18 cellular contexts compared by ENCODE assay signal in genomic region chr19:33240181-33240771, GRCh38. TPM values are rescaled to one million over a fixed set of nuclear protein-coding genes. Genes with fewer than 3 reads are reported as not detected.
A peak's percentile ranks its signal among the peaks of the same experiment; 100 is the strongest.
DNase-seq lines count a peak whose midpoint lies in the region; ATAC-seq and TF ChIP-seq lines count a peak whose summit lies in the region.
"Had no signal": no experiment of that assay in that cellular context is flagged by ENCODE, and none has a peak within 500 bp of the region (broad histone marks: within the 10 kb centered on the region; RNA-seq: fewer than 3 reads in every experiment).

No MANE protein-coding gene starts in this region.

- no peak overlapping the region for H3K27ac Mint-ChIP-seq in chondrocyte (ENCODE audit: unreplicated experiment)
- H3K27ac Mint-ChIP-seq: HFFc6 had no signal

- no peak for TF ChIP-seq RAD21 in liver (IDR thresholded peaks at IDR 0.05)

- H3K9me3 Mint-ChIP-seq in chondrocyte (ENCODE audit: low read depth): no peaks in the 10 kb centered on the region
- H3K9me3 Mint-ChIP-seq: HFFc6 had no signal

- no peaks in the 10 kb centered on the region for H3K4me1 Mint-ChIP-seq in chondrocyte (ENCODE audit: low read depth)

- H3K36me3 ChIP-seq in liver (ENCODE audit: control insufficient read depth in 4 of 4, insufficient read depth in 3 of 4, low read depth in 1 of 4, low read length in 3 of 4) (no peaks in the 10 kb centered on the region), subcutaneous abdominal adipose tissue (ENCODE audit: control insufficient read depth in 5 of 5, insufficient read depth in 5 of 5, low read length in 5 of 5) (no peaks in the 10 kb centered on the region)

- no peaks in the 10 kb centered on the region for H3K36me3 Mint-ChIP-seq in chondrocyte (ENCODE audit: low read depth)

- TF ChIP-seq CTCF in chondrocyte (IDR thresholded peaks at IDR 0.05) (no peak), liver (IDR thresholded peaks at IDR 0.05; ENCODE audit: low read depth, low read length, missing input control) (no peak)

- H3K9me3 ChIP-seq in liver (ENCODE audit: control insufficient read depth in 4 of 4, low read length in 3 of 4) (no peaks in the 10 kb centered on the region), subcutaneous abdominal adipose tissue (ENCODE audit: control insufficient read depth in 5 of 5, low read length in 5 of 5) (peaks cover 0 to 12% (median 7%) of the 10 kb centered on the region in 5 donors)

- DNase-seq in left ventricle myocardium superior (peak; percentile 18), left cardiac atrium (no peak), chondrocyte (ENCODE audit: low spot score) (peak; percentile 83), SW 1271 (lab: John Stamatoyannopoulos, UW) (no peak), NCI-H510A (lab: John Stamatoyannopoulos, UW) (no peak), NCI-H1048 (lab: John Stamatoyannopoulos, UW) (no peak)
- DNase-seq: DMS53, EL, HFFc6, KBM-7, NCI-H1105, NCI-H2029 treated with DMSO at 0.1 percent for 48 hours, NCI-H2171, NCI-H446, NCI-H526 treated with DMSO at 0.1 percent for 48 hours had no signal

- H3K4me3 ChIP-seq in liver (ENCODE audit: low read depth in 1 of 3, low read length in 3 of 3) (no peak overlapping the region), subcutaneous abdominal adipose tissue (ENCODE audit: low read depth in 1 of 5, low read length in 5 of 5) (no peak overlapping the region)

- ATAC-seq in left ventricle myocardium superior: no peak
- no peak for ATAC-seq in left cardiac atrium

- no peak overlapping the region for H3K4me3 Mint-ChIP-seq in chondrocyte (ENCODE audit: unreplicated experiment)
- H3K4me3 Mint-ChIP-seq: HFFc6 had no signal

- no peak overlapping the region for H3K9ac ChIP-seq in liver (ENCODE audit: low read depth in 1 of 2, low read length in 2 of 2)
- H3K9ac ChIP-seq in subcutaneous abdominal adipose tissue (ENCODE audit: low read length in 5 of 5): peak overlapping the region in 1 of 5 donors; percentile 52

- H3K27me3 Mint-ChIP-seq in chondrocyte (ENCODE audit: low read depth): peaks cover 19% of the 10 kb centered on the region

- H3K27ac ChIP-seq in liver (ENCODE audit: low read depth in 1 of 2, low read length in 2 of 2) (peak overlapping the region; percentile 81 to 89), subcutaneous abdominal adipose tissue (ENCODE audit: low read depth, low read length) (peak overlapping the region; percentile 81)
- H3K27ac ChIP-seq: C4-2B had no signal

- H3K27me3 ChIP-seq in liver (ENCODE audit: control insufficient read depth in 4 of 4, insufficient read depth in 4 of 4, low read length in 3 of 4) (no peaks in the 10 kb centered on the region), subcutaneous abdominal adipose tissue (ENCODE audit: control insufficient read depth in 5 of 5, insufficient read depth in 4 of 5, low read length in 5 of 5) (no peaks in the 10 kb centered on the region)

- WGBS in liver: 75% methylated on average over 8 of the region's 8 CpGs

- intact Hi-C loops in left ventricle myocardium superior (cut with micrococcal nuclease): loop anchor here (5.0 kb wide), 1 partner anchor 167 kb away; no protein-coding TSS in a partner anchor
- intact Hi-C loops in left cardiac atrium (cut with DNase I): loop anchor here in 1 of 2 donors (10.0 kb wide), 1 partner anchor 525 kb away; no protein-coding TSS in a partner anchor

- H3K4me1 ChIP-seq in liver (ENCODE audit: control insufficient read depth in 4 of 4, insufficient read depth in 4 of 4, low read length in 3 of 4): peaks cover 8 to 32% (median 21%) of the 10 kb centered on the region in 4 donors
- H3K4me1 ChIP-seq in subcutaneous abdominal adipose tissue (ENCODE audit: control insufficient read depth in 5 of 5, insufficient read depth in 5 of 5, low read length in 5 of 5): peaks cover 0 to 37% (median 29%) of the 10 kb centered on the region in 5 donors

TF ChIP-seq in liver, 16 proteins besides CTCF, POLR2A, EP300 and RAD21:
- TF ChIP-seq SP1 (IDR thresholded peaks at IDR 0.05): no peak
- TF ChIP-seq EGR1 (IDR thresholded peaks at IDR 0.05; ENCODE audit: low read depth in 2 of 2): no peak
- TF ChIP-seq JUND (IDR thresholded peaks at IDR 0.05): no peak
- no peak for TF ChIP-seq HNF4G (IDR thresholded peaks at IDR 0.05)

RNA-seq across cellular contexts. Expression of gene SLC7A10, which starts 14.6 kb away (rescaled TPM):
- total RNA-seq in left ventricle myocardium superior: not detected
- total RNA-seq in left cardiac atrium: 1 to 10 TPM in 1 of 2 donors, under 1 TPM in 1; 0.58 to 4.0 TPM
- not detected in 3 replicates for total RNA-seq in chondrocyte
- total RNA-seq in liver: not detected
- polyA plus RNA-seq in liver: not detected
- total RNA-seq: HFFc6 had no signal

RNA-seq across cellular contexts. Expression of gene LRP3, which starts 46.1 kb away (rescaled TPM):
- 19.5 TPM for total RNA-seq in left ventricle myocardium superior
- total RNA-seq in left cardiac atrium: 10 to 100 TPM; 16.2 to 22.1 TPM
- total RNA-seq in chondrocyte: 31.2 to 36.4 TPM (median 33.2 TPM) in 3 replicates
- total RNA-seq in liver: 10 to 100 TPM; 12.0 to 18.7 TPM
- polyA plus RNA-seq in liver: 10 to 100 TPM in 1 of 2 donors, 1 to 10 TPM in 1; 2.5 to 42.3 TPM

Comparison
In these comparisons a context has a peak if more than half of its experiments do, and no peak if none do; other contexts are left out.
1. DNase-seq: peak in left ventricle myocardium superior (single experiment) and chondrocyte (single experiment); none in left cardiac atrium (single experiment), SW 1271 (0 of 2), NCI-H510A (single experiment) and NCI-H1048 (single experiment).